Comparison of ENCODE assay signal across 23 cellular contexts in the genomic region with DNA sequence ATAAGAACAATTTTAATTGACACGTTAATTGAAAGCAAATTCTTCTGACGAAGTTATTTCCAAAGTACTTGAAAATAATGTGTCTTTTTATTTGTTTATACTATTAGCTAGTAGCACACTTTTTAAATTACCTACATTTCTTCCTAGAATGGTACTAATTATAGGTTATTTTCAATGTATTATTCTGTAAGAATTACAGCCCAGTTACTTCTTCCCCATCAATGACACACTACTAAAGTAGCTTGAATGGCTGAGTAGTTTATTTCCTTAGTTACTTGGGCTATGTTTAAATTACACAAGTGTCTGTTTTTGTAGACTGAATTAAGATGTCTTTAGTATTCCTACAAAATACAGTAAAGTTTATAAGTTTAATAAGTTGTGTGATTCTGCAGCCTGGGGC.
"Had no signal": no experiment of that assay in that cellular context is flagged by ENCODE, and none has a peak within 500 bp of the region (broad histone marks: within the 10 kb centered on the region; RNA-seq: fewer than 3 reads in every experiment).

No MANE protein-coding gene starts in this region.

- DNase-seq: activated CD4-positive, alpha-beta T cell treated with anti-CD3 and anti-CD28 coated beads, Interleukin-2, amount 50 U/mL, for 1 hour; activated CD4-positive, CD25-positive, alpha-beta regulatory T cell treated with anti-CD3 and anti-CD28 coated beads, Interleukin-2, amount 50 U/mL, for 72 hours; activated CD8-positive, alpha-beta T cell treated with anti-CD3 and anti-CD28 coated beads, Interleukin-2, amount 10 ng/mL, durations not matched to agents 7 days and 5 days; activated gamma-delta T cell treated with Interleukin-2 at 50 U/mL for 16 hours; aorta; brain microvascular endothelial cell; effector memory CD8-positive, alpha-beta T cell; heart left ventricle; left cardiac atrium; midbrain; right lobe of liver; small intestine; stimulated activated CD4-positive, alpha-beta T cell treated with anti-CD3 and anti-CD28 coated beads, Interleukin-15, amount 100 ng/mL, for 24 hours; stimulated activated naive B cell treated with anti-CD40 and anti-IgM and Interleukin-4, amounts not matched to agents 10 μg/mL and 1 μg/mL and 100 μg/mL, for 72 hours; upper lobe of right lung; WERI-Rb-1 had no signal

- H3K4me3 ChIP-seq: heart left ventricle, right lobe of liver, upper lobe of right lung had no signal

- H3K36me3 ChIP-seq: neutrophil, right lobe of liver, upper lobe of right lung, WERI-Rb-1 had no signal

- H3K4me1 ChIP-seq: parathyroid adenoma had no signal

- H2AFZ ChIP-seq: parathyroid adenoma had no signal

- H3K27ac ChIP-seq: brain microvascular endothelial cell, neutrophil, parathyroid adenoma, right lobe of liver, upper lobe of right lung, WERI-Rb-1 had no signal

- H3K27ac Mint-ChIP-seq: activated CD8-positive, alpha-beta T cell treated with anti-CD3 and anti-CD28 coated beads, Interleukin-2, amount 10 ng/mL, durations not matched to agents 7 days and 5 days; activated naive CD4-positive, alpha-beta T cell treated with anti-CD3 and anti-CD28 coated beads, Interleukin-2, amount 50 U/mL, for 24 hours; activated T-helper 1 cell treated with anti-CD3 and anti-CD28 coated beads, Interleukin-12 subunit alpha, Interleukin-12 subunit beta, Interleukin-2, Interleukin-4 antibody, amounts not matched to agents 30 ng/mL and 10 ng/mL and 1 ng/mL, durations not matched to agents 14 hours and 24 hours and 36 hours; effector memory CD8-positive, alpha-beta T cell; nephron; stimulated activated naive B cell treated with anti-CD40 and anti-IgM and Interleukin-4, amounts not matched to agents 10 μg/mL and 1 μg/mL and 100 μg/mL, for 72 hours had no signal

- H3K9me3 ChIP-seq: heart left ventricle, neutrophil, right lobe of liver, upper lobe of right lung had no signal

- H3K9ac ChIP-seq: parathyroid adenoma had no signal

- H3K4me1 Mint-ChIP-seq: activated naive CD4-positive, alpha-beta T cell treated with anti-CD3 and anti-CD28 coated beads, Interleukin-2, amount 50 U/mL, for 24 hours; central memory CD8-positive, alpha-beta T cell; stimulated activated naive B cell treated with anti-CD40 and anti-IgM and Interleukin-4, amounts not matched to agents 10 μg/mL and 1 μg/mL and 100 μg/mL, for 72 hours had no signal

- H3K36me3 Mint-ChIP-seq: activated naive CD4-positive, alpha-beta T cell treated with anti-CD3 and anti-CD28 coated beads, Interleukin-2, amount 50 U/mL, for 24 hours; stimulated activated naive B cell treated with anti-CD40 and anti-IgM and Interleukin-4, amounts not matched to agents 10 μg/mL and 1 μg/mL and 100 μg/mL, for 72 hours had no signal

- H3K27me3 ChIP-seq: brain microvascular endothelial cell, heart left ventricle, right lobe of liver, upper lobe of right lung had no signal

- H3K79me2 ChIP-seq: parathyroid adenoma had no signal

- ATAC-seq: activated CD8-positive, alpha-beta T cell treated with anti-CD3 and anti-CD28 coated beads, Interleukin-2, amount 10 ng/mL, durations not matched to agents 7 days and 5 days; effector memory CD8-positive, alpha-beta T cell; esophagus mucosa; heart left ventricle; left cardiac atrium; right lobe of liver; stimulated activated naive B cell treated with anti-CD40 and anti-IgM and Interleukin-4, amounts not matched to agents 10 μg/mL and 1 μg/mL and 100 μg/mL, for 72 hours had no signal

- H3K9me3 Mint-ChIP-seq: activated naive CD4-positive, alpha-beta T cell treated with anti-CD3 and anti-CD28 coated beads, Interleukin-2, amount 50 U/mL, for 24 hours; activated T-helper 1 cell treated with anti-CD3 and anti-CD28 coated beads, Interleukin-12 subunit alpha, Interleukin-12 subunit beta, Interleukin-2, Interleukin-4 antibody, amounts not matched to agents 30 ng/mL and 10 ng/mL and 1 ng/mL, durations not matched to agents 14 hours and 24 hours and 36 hours; central memory CD8-positive, alpha-beta T cell; effector memory CD8-positive, alpha-beta T cell; nephron; stimulated activated naive B cell treated with anti-CD40 and anti-IgM and Interleukin-4, amounts not matched to agents 10 μg/mL and 1 μg/mL and 100 μg/mL, for 72 hours had no signal

- H3K4me3 Mint-ChIP-seq: activated CD8-positive, alpha-beta T cell treated with anti-CD3 and anti-CD28 coated beads, Interleukin-2, amount 10 ng/mL, durations not matched to agents 7 days and 5 days; activated naive CD4-positive, alpha-beta T cell treated with anti-CD3 and anti-CD28 coated beads, Interleukin-2, amount 50 U/mL, for 24 hours; activated T-helper 1 cell treated with anti-CD3 and anti-CD28 coated beads, Interleukin-12 subunit alpha, Interleukin-12 subunit beta, Interleukin-2, Interleukin-4 antibody, amounts not matched to agents 30 ng/mL and 10 ng/mL and 1 ng/mL, durations not matched to agents 14 hours and 24 hours and 36 hours; central memory CD8-positive, alpha-beta T cell; effector memory CD8-positive, alpha-beta T cell; stimulated activated naive B cell treated with anti-CD40 and anti-IgM and Interleukin-4, amounts not matched to agents 10 μg/mL and 1 μg/mL and 100 μg/mL, for 72 hours had no signal
